8 cellular contexts compared by ENCODE assay signal in genomic region chr7:155533827-155534690, GRCh38. TPM values are rescaled to one million over a fixed set of nuclear protein-coding genes. Genes with fewer than 3 reads are reported as not detected.
DNase-seq lines count a peak whose midpoint lies in the region; ATAC-seq, FAIRE-seq and TF ChIP-seq lines count a peak whose summit lies in the region.

No MANE protein-coding gene starts in this region.

- peaks cover 5% of the 10 kb centered on the region for H3K9me1 ChIP-seq in K562 (ENCODE audit: control insufficient read depth, insufficient read depth, low read length)

- FAIRE-seq in K562 (lab: Jason Lieb, UNC): peak; percentile 32

- peak; percentile 71 to 89 (median 81) for TF ChIP-seq CTCF in K562 (IDR thresholded peaks at IDR 0.05 in 2 of 3, conservative IDR thresholded peaks at IDR 0.05 in 1 of 3; ENCODE audit: insufficient read depth in 2 of 3, low read depth in 1 of 3, low read length in 3 of 3)
- TF ChIP-seq CTCF in lower lobe of right lung (IDR thresholded peaks at IDR 0.05): peak; percentile 43
- TF ChIP-seq CTCF in tibial nerve (IDR thresholded peaks at IDR 0.05): peak in 3 of 5 experiments; percentile 18 to 35 (median 32)

- no peak overlapping the region for H3K4me3 ChIP-seq in CD4-positive, alpha-beta memory T cell (ENCODE audit: low read length in 2 of 2)
- H3K4me3 ChIP-seq in H7 (ENCODE audit: insufficient read depth, low read depth, low read length) (peak overlapping the region; percentile 29; the same call in 1 of the 2 replicates), K562 (no peak overlapping the region), lower lobe of right lung (peak overlapping the region; percentile 37), tibial nerve (peak overlapping the region in 2 of 4 donors; percentile 15 to 28)

- intact Hi-C loops in CD4-positive, alpha-beta memory T cell (cut with micrococcal nuclease): loop anchor here (5.0 kb wide), 1 partner anchor 607 kb away; no protein-coding TSS in a partner anchor
- intact Hi-C loops in K562 (cut with micrococcal nuclease) (loop anchor here (5.0 kb wide), 2 partner anchors 152 to 607 kb away; no protein-coding TSS in a partner anchor), lower lobe of right lung (cut with DNase I) (no loop called here)

- no peaks in the 10 kb centered on the region for H3K9me3 ChIP-seq in CD4-positive, alpha-beta memory T cell (ENCODE audit: control insufficient read depth in 1 of 2, low read length in 2 of 2)
- H3K9me3 ChIP-seq in K562 (replicated peaks; ENCODE audit: control insufficient read depth, insufficient read depth, low read depth, low read length) (no peaks in the 10 kb centered on the region), lower lobe of right lung (no peaks in the 10 kb centered on the region), tibial nerve (peaks cover 0 to 5% (median 0%) of the 10 kb centered on the region in 4 donors)

- peaks cover 12% of the 10 kb centered on the region for H4K20me1 ChIP-seq in K562 (replicated peaks; ENCODE audit: control insufficient read depth, insufficient read depth, low read length)

- no peaks in the 10 kb centered on the region for H3K79me2 ChIP-seq in K562 (ENCODE audit: control insufficient read depth, insufficient read depth, low read length)

- H3K4me2 ChIP-seq in K562 (ENCODE audit: insufficient read depth, low read length): no peak overlapping the region

- no peak for TF ChIP-seq EP300 in K562 (IDR thresholded peaks at IDR 0.05; ENCODE audit: low read length)
- no peak for TF ChIP-seq EP300 in tibial nerve (IDR thresholded peaks at IDR 0.05)

- H3K4me1 ChIP-seq in CD4-positive, alpha-beta memory T cell (ENCODE audit: insufficient read depth, low read length): peaks cover 12% of the 10 kb centered on the region
- peaks cover 0 to 16% of the 10 kb centered on the region in 2 experiments; a peak in 3 of 5 replicates for H3K4me1 ChIP-seq in K562 (replicated peaks in 1 of 2; ENCODE audit: control insufficient read depth in 2 of 2, insufficient read depth in 2 of 2, low read length in 2 of 2)
- H3K4me1 ChIP-seq in lower lobe of right lung: peaks cover 13% of the 10 kb centered on the region
- peaks cover 0 to 13% (median 9%) of the 10 kb centered on the region in 4 donors for H3K4me1 ChIP-seq in tibial nerve

- CTCF ChIA-PET in CD4-positive, alpha-beta memory T cell (lab: Charles Lee; ENCODE audit: partially characterized antibody): no interaction called here
- CTCF ChIA-PET in K562 (lab: Yijun Ruan, JAX; ENCODE audit: low intra/inter-chr PET ratio): no interaction called here

- BruUV-seq in K562 (replicated peaks; lab: Mats Ljungman, UMichigan): no TSS peak

- 5% methylated on average over 27 of the region's 27 CpGs for WGBS in K562 (ENCODE audit: insufficient coverage, low coverage, missing lambda C conversion rate)
- 21 to 22% methylated on average over 24 to 27 of the region's 27 CpGs for WGBS in tibial nerve, 2 donors

- peak; percentile 36 to 66 for TF ChIP-seq RAD21 in K562 (CRISPR knock-in tag; conservative IDR thresholded peaks at IDR 0.05 in 1 of 2, IDR thresholded peaks at IDR 0.05 in 1 of 2)

- H3K9me3 Mint-ChIP-seq in CD4-positive, alpha-beta memory T cell: peaks cover 0 to 11% (median 0%) of the 10 kb centered on the region in 8 donors

- H2AFZ ChIP-seq in K562 (ENCODE audit: low read depth, low read length): no peak overlapping the region

- H3K27ac Mint-ChIP-seq in CD4-positive, alpha-beta memory T cell: no peak overlapping the region

- no peak overlapping the region for H3K27ac ChIP-seq in CD4-positive, alpha-beta memory T cell (ENCODE audit: low read depth, low read length)
- H3K27ac ChIP-seq in K562 (ENCODE audit: extremely low read depth, low read depth, low read length) (no peak overlapping the region; the same call in 2 of the 3 replicates), lower lobe of right lung (no peak overlapping the region), tibial nerve (no peak overlapping the region)

- H3K4me1 Mint-ChIP-seq in CD4-positive, alpha-beta memory T cell: peaks cover 9 to 23% (median 15%) of the 10 kb centered on the region in 4 donors

- ATAC-seq in K562 (peak; percentile 95), lower lobe of right lung (peak in 1 of 2 donors; percentile 47)

- no peak overlapping the region for H3K9ac ChIP-seq in K562 (ENCODE audit: insufficient read depth in 1 of 2, low read depth in 2 of 2, low read length in 2 of 2)

- H3K36me3 ChIP-seq in CD4-positive, alpha-beta memory T cell (ENCODE audit: insufficient read depth, low read length): no peaks in the 10 kb centered on the region
- H3K36me3 ChIP-seq in H7 (replicated peaks; ENCODE audit: control insufficient read depth, insufficient read depth, low read length): no peaks in the 10 kb centered on the region
- no peaks in the 10 kb centered on the region for H3K36me3 ChIP-seq in K562 (ENCODE audit: control insufficient read depth, insufficient read depth, low read length)
- H3K36me3 ChIP-seq in lower lobe of right lung: no peaks in the 10 kb centered on the region
- peaks cover 0 to 4% (median 0%) of the 10 kb centered on the region in 3 donors for H3K36me3 ChIP-seq in tibial nerve

- H3K27me3 ChIP-seq in CD4-positive, alpha-beta memory T cell (ENCODE audit: insufficient read depth, low read length): peaks cover 21% of the 10 kb centered on the region
- H3K27me3 ChIP-seq in H7 (ENCODE audit: control insufficient read depth, insufficient read depth, low read length) (peaks cover 58% of the 10 kb centered on the region), K562 (ENCODE audit: control insufficient read depth in 2 of 2, insufficient read depth in 2 of 2, low read length in 2 of 2) (peaks cover 72 to 85% of the 10 kb centered on the region in 2 experiments), lower lobe of right lung (ENCODE audit: low read depth) (peaks cover 76% of the 10 kb centered on the region), tibial nerve (peaks cover 0 to 84% of the 10 kb centered on the region in 2 donors)

- POLR2A ChIA-PET in CD4-positive, alpha-beta memory T cell (lab: Charles Lee; ENCODE audit: partially characterized antibody): interaction anchor here (0.6 kb wide), 1 partner anchor 13 kb away, joined by 4 read pairs; no protein-coding TSS in a partner anchor
- POLR2A ChIA-PET in K562 (lab: Yijun Ruan, JAX): interaction anchor here (0.8 kb wide), 1 partner anchor 62 kb away, joined by 3 read pairs; no protein-coding TSS in a partner anchor

- TF ChIP-seq POLR2A in K562 (conservative IDR thresholded peaks at IDR 0.05): no peak
- TF ChIP-seq POLR2A in tibial nerve (IDR thresholded peaks at IDR 0.05): no peak

- no peaks in the 10 kb centered on the region for H3K36me3 Mint-ChIP-seq in CD4-positive, alpha-beta memory T cell

- in situ Hi-C loops in K562 (cut with MboI): no loop called here

- no peak for DNase-seq in CD4-positive, alpha-beta memory T cell
- DNase-seq in H7 (peak; percentile 98), NCI-H82 (lab: John Stamatoyannopoulos, UW) (peak; percentile 93), K562 (ENCODE audit: extremely low read depth in 1 of 4, low spot score in 3 of 4) (peak; percentile 60 to 92 (median 90)), lower lobe of right lung (no peak), tibial nerve (ENCODE audit: low spot score in 2 of 2) (no peak), NCI-H2029 (lab: John Stamatoyannopoulos, UW) (no peak), SKM-1 (lab: John Stamatoyannopoulos, UW; ENCODE audit: unreplicated experiment) (no peak)

- H3K4me3 Mint-ChIP-seq in CD4-positive, alpha-beta memory T cell: peak overlapping the region; percentile 48 to 86 (median 75)

- peaks cover 51 to 55% of the 10 kb centered on the region in 2 donors for H3K27me3 Mint-ChIP-seq in CD4-positive, alpha-beta memory T cell

TF ChIP-seq in K562, 482 proteins besides CTCF, POLR2A, EP300 and RAD21 (continues in another document):
- TF ChIP-seq ATF3 (IDR thresholded peaks at IDR 0.05): peak; percentile 44; the same call in 1 of the 2 replicates
- no peak for TF ChIP-seq ATF3 (CRISPR knock-in tag; conservative IDR thresholded peaks at IDR 0.05)
- TF ChIP-seq PHTF2 (CRISPR knock-in tag; IDR thresholded peaks at IDR 0.05): no peak
- 0 out of 2 replicates have a peak, but pooled peaks have one; percentile 10 for TF ChIP-seq TFAP4 (CRISPR knock-in tag; IDR thresholded peaks at IDR 0.05; ENCODE audit: borderline replicate concordance)

RNA-seq across cellular contexts. Expression of gene CNPY1, which starts 12.3 kb away (rescaled TPM):
- not detected for total RNA-seq in CD4-positive, alpha-beta memory T cell
- polyA plus RNA-seq in CD4-positive, alpha-beta memory T cell: not detected
- 1.5 and 2.4 TPM in 2 replicates for total RNA-seq in H7 (2014; rRNA removed; shearing (Covaris generic))
- not detected in 2 replicates for total RNA-seq in K562 (2011; cell fraction: chromatin; rRNA removed; ENCODE audit: low replicate concordance)
- total RNA-seq in K562 (2011; cell fraction: nucleolus; rRNA removed): not detected in 2 replicates
- not detected in 2 replicates for total RNA-seq in K562 (2011; cell fraction: nucleoplasm; rRNA removed)
- not detected in 2 replicates for total RNA-seq in K562 (2014; rRNA removed)
- not detected in 2 replicates for total RNA-seq in K562 (2014; rRNA removed; fragmentation: Illumina TruSeq; extraction: Trizol)
- total RNA-seq in K562 (2015; rRNA removed; fragmentation: Illumina TruSeq; extraction: Trizol): not detected in 2 replicates
- total RNA-seq in K562 (2021): not detected in 2 replicates
- polyA plus RNA-seq in K562 (2011; rRNA removed): not detected in 2 replicates
- polyA plus RNA-seq in K562 (2011; cell fraction: cytosol; rRNA removed): not detected in 2 replicates
- polyA plus RNA-seq in K562 (2011; cell fraction: nucleus; rRNA removed): not detected in 2 replicates
- polyA plus RNA-seq in K562 (2012): not detected in 2 replicates
- polyA plus RNA-seq in K562 (2014; fragmentation: Illumina TruSeq; extraction: Trizol): not detected in 2 replicates
- not detected for polyA plus RNA-seq in K562 (2014; fragmentation: Nextera tagmentation; extraction: Ambion mirVana)
- polyA plus RNA-seq in K562 (2014; rRNA removed): not detected in 2 replicates
- polyA minus RNA-seq in K562 (2011; rRNA and poly(A)+ RNA removed): not detected in 2 replicates
- not detected in 2 replicates for polyA minus RNA-seq in K562 (2011; cell fraction: cytosol; rRNA and poly(A)+ RNA removed)
- polyA minus RNA-seq in K562 (2011; cell fraction: nucleus; rRNA and poly(A)+ RNA removed): not detected in 2 replicates
- total RNA-seq in lower lobe of right lung: not detected
- under 1 TPM in 1 of 4 donors, not detected in 3; 0.30 TPM for total RNA-seq in tibial nerve

Comparison
In these comparisons a context has a peak if more than half of its experiments do, and no peak if none do; other contexts are left out.
1. DNase-seq: peak in H7 (single experiment), NCI-H82 (single experiment) and K562 (4 of 4); none in CD4-positive, alpha-beta memory T cell (0 of 5), lower lobe of right lung (single experiment), tibial nerve (0 of 2), NCI-H2029 (single experiment) and SKM-1 (single experiment).
2. H3K4me3 ChIP-seq: peak in H7 (single experiment) and lower lobe of right lung (single experiment); none in CD4-positive, alpha-beta memory T cell (0 of 2) and K562 (single experiment).
3. Peak in every context shown above with its lines, with median percentiles within 50 percentile points of each other: CTCF ChIP-seq.